ENCODE assay signal across 19 cellular contexts in the genomic region with DNA sequence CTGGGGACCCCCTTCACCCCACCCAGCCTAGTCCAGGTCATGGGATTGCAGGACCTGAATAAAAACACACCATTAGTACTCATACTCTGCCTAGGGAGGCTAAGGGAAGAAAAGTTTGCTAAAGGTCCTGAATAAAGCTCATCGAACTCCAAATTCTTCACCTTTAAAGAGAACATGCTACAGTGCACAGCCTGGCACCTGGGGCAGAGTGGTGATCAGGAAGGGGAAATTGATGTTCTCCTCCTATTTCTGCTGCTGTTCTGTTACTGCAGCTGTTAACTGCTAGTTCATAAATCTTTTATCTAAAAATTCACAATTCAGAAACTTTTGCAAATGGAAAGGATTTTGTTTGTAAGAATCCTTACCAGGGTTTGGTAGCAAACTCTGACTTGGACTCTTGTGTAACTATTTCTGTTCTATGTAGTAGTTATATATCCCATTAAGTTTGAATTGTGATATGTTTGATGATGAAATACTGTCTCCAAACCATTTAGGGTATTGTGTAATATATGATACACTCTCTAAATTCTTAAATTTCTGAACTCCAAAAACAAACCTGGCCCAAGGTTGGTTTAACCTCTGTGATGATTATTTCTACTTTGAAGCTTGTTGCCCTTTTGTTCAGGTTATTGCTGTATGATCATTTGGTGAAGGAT. TPM values are rescaled to one million over a fixed set of nuclear protein-coding genes. Genes with fewer than 3 reads are reported as not detected.
DNase-seq lines count a peak whose midpoint lies in the region; ATAC-seq and TF ChIP-seq lines count a peak whose summit lies in the region.
"Had no signal": no experiment of that assay in that cellular context is flagged by ENCODE, and none has a peak within 500 bp of the region (broad histone marks: within the 10 kb centered on the region; RNA-seq: fewer than 3 reads in every experiment).

No MANE protein-coding gene starts in this region.

- H3K4me3 ChIP-seq in Karpas-422 (ENCODE audit: low read length) (peak overlapping the region; percentile 39), RWPE2 (ENCODE audit: severe bottlenecking) (no peak overlapping the region)
- H3K4me3 ChIP-seq: lung had no signal

- peak; percentile 77 for ATAC-seq in RWPE2 (ENCODE audit: low read depth)
- ATAC-seq: activated T-cell treated with anti-CD3 and anti-CD28 coated beads, Interleukin-2, amount 50 U/mL, for 4 hours; esophagus mucosa; Panc1 had no signal

- no peaks in the 10 kb centered on the region for H3K9me3 Mint-ChIP-seq in immature natural killer cell
- no peaks in the 10 kb centered on the region for H3K9me3 Mint-ChIP-seq in T-helper 2 cell treated with Interferon-gamma antibody and Interleukin-4, amounts not matched to agents 5 μg/mL and 100 μg/mL, for 36 hours
- H3K9me3 Mint-ChIP-seq: activated T-cell treated with anti-CD3 and anti-CD28 coated beads, Interleukin-2, amount 50 U/mL, for 4 hours; nephron had no signal

- H3K9ac ChIP-seq in Karpas-422 (ENCODE audit: low read length): peak overlapping the region; percentile 64
- H3K9ac ChIP-seq: SK-N-SH had no signal

- TF ChIP-seq CTCF in RWPE2 (IDR thresholded peaks at IDR 0.05; ENCODE audit: poor library complexity, severe bottlenecking): no peak

- no peak overlapping the region for H2AFZ ChIP-seq in Karpas-422 (ENCODE audit: low read length)

- peak overlapping the region; percentile 61 to 92 (median 80) for H3K27ac Mint-ChIP-seq in immature natural killer cell
- no peak overlapping the region for H3K27ac Mint-ChIP-seq in T-helper 2 cell treated with Interferon-gamma antibody and Interleukin-4, amounts not matched to agents 5 μg/mL and 100 μg/mL, for 36 hours
- H3K27ac Mint-ChIP-seq: nephron had no signal

- H4K20me1 ChIP-seq in Karpas-422 (ENCODE audit: insufficient read depth, low read depth, low read length): no peaks in the 10 kb centered on the region

- no peaks in the 10 kb centered on the region for H3K27me3 ChIP-seq in Karpas-422 (ENCODE audit: low read length)
- no peaks in the 10 kb centered on the region for H3K27me3 ChIP-seq in RWPE2 (ENCODE audit: insufficient read depth, poor library complexity, severe bottlenecking)

- no peaks in the 10 kb centered on the region for H3K9me2 ChIP-seq in Karpas-422 (replicated peaks; ENCODE audit: insufficient read depth, low read length)
- H3K9me2 ChIP-seq: SK-N-SH had no signal

- H3K4me3 Mint-ChIP-seq in immature natural killer cell: peak overlapping the region; percentile 33 to 64 (median 64)
- H3K4me3 Mint-ChIP-seq in T-helper 2 cell treated with Interferon-gamma antibody and Interleukin-4, amounts not matched to agents 5 μg/mL and 100 μg/mL, for 36 hours: no peak overlapping the region
- H3K4me3 Mint-ChIP-seq: activated T-cell treated with anti-CD3 and anti-CD28 coated beads, Interleukin-2, amount 50 U/mL, for 4 hours; nephron had no signal

- peak overlapping the region; percentile 98 for H3K27ac ChIP-seq in Karpas-422 (ENCODE audit: low read length)
- peak overlapping the region; percentile 35 for H3K27ac ChIP-seq in RWPE2 (ENCODE audit: poor library complexity, severe bottlenecking)

- peak overlapping the region; percentile 74 for H3K4me2 ChIP-seq in Karpas-422 (ENCODE audit: low read depth, low read length, poor library complexity, severe bottlenecking)
- H3K4me2 ChIP-seq: SK-N-SH had no signal

- peaks cover 0 to 1% (median 0%) of the 10 kb centered on the region in 3 donors for H3K27me3 Mint-ChIP-seq in immature natural killer cell (ENCODE audit: low read depth in 3 of 3)
- no peaks in the 10 kb centered on the region for H3K27me3 Mint-ChIP-seq in T-helper 2 cell treated with Interferon-gamma antibody and Interleukin-4, amounts not matched to agents 5 μg/mL and 100 μg/mL, for 36 hours (ENCODE audit: low read depth)

- H3K36me3 ChIP-seq in Karpas-422 (ENCODE audit: insufficient read depth, low read length) (no peaks in the 10 kb centered on the region), RWPE2 (ENCODE audit: low read depth) (no peaks in the 10 kb centered on the region)

- peaks cover 71% of the 10 kb centered on the region for H3K79me2 ChIP-seq in Karpas-422 (ENCODE audit: low read length)

- H3K9me3 ChIP-seq in Karpas-422 (ENCODE audit: low read length) (no peaks in the 10 kb centered on the region), RWPE2 (ENCODE audit: severe bottlenecking) (no peaks in the 10 kb centered on the region)
- H3K9me3 ChIP-seq: SK-N-SH had no signal

- peak; percentile 92 to 93 for DNase-seq in AML-193 (lab: John Stamatoyannopoulos, UW)
- DNase-seq in Karpas-422: peak; percentile 67
- DNase-seq in RWPE2 (ENCODE audit: low spot score): no peak
- DNase-seq in immature natural killer cell: no peak
- DNase-seq in LoVo (ENCODE audit: low spot score): no peak
- no peak for DNase-seq in NCI-H2029 treated with DMSO at 0.1 percent for 48 hours (lab: John Stamatoyannopoulos, UW)
- DNase-seq in cerebellar cortex (ENCODE audit: low spot score): no peak
- DNase-seq in T-helper 2 cell treated with Interferon-gamma antibody and Interleukin-4, amounts not matched to agents 5 μg/mL and 100 μg/mL, for 36 hours (ENCODE audit: low spot score): no peak
- DNase-seq: activated CD4-positive, alpha-beta T cell treated with anti-CD3 and anti-CD28 coated beads, Interleukin-2, amount 50 U/mL, for 48 hours; activated T-cell treated with anti-CD3 and anti-CD28 coated beads, Interleukin-2, amount 50 U/mL, for 4 hours; head of caudate nucleus; NCI-H187; NCI-H510A; SK-N-SH; stimulated activated CD4-positive, alpha-beta T cell treated with anti-CD3 and anti-CD28 coated beads, Interleukin-15, amount 100 ng/mL, for 24 hours had no signal

- H3K4me1 ChIP-seq in Karpas-422 (ENCODE audit: low read length): peaks cover 97% of the 10 kb centered on the region
- H3K4me1 ChIP-seq in RWPE2 (ENCODE audit: insufficient read depth, poor library complexity, severe bottlenecking): peaks cover 16% of the 10 kb centered on the region

- peaks cover 95 to 96% of the 10 kb centered on the region in 2 donors for H3K4me1 Mint-ChIP-seq in immature natural killer cell
- H3K4me1 Mint-ChIP-seq in T-helper 2 cell treated with Interferon-gamma antibody and Interleukin-4, amounts not matched to agents 5 μg/mL and 100 μg/mL, for 36 hours (ENCODE audit: low read depth): peaks cover 47% of the 10 kb centered on the region
- H3K4me1 Mint-ChIP-seq: nephron had no signal

- H3K36me3 Mint-ChIP-seq in immature natural killer cell: peaks cover 0 to 13% (median 3%) of the 10 kb centered on the region in 3 donors
- peaks cover 33% of the 10 kb centered on the region for H3K36me3 Mint-ChIP-seq in T-helper 2 cell treated with Interferon-gamma antibody and Interleukin-4, amounts not matched to agents 5 μg/mL and 100 μg/mL, for 36 hours (ENCODE audit: low read depth)

RNA-seq across cellular contexts. Expression of a gene that starts 27.9 kb away (rescaled TPM):
- total RNA-seq in Karpas-422 (2014; rRNA removed; shearing (Covaris generic); ENCODE audit: low replicate concordance): 42.0 and 58.9 TPM in 2 replicates
- 10 to 100 TPM; 30.2 to 83.7 (median 59.1) TPM for polyA plus RNA-seq in immature natural killer cell

Comparison
In these comparisons a context has a peak if more than half of its experiments do, and no peak if none do; other contexts are left out.
1. DNase-seq: peak in AML-193 (2 of 2) and Karpas-422 (single experiment); none in RWPE2 (single experiment), immature natural killer cell (0 of 3), LoVo (single experiment), NCI-H2029 treated with DMSO at 0.1 percent for 48 hours (single experiment), cerebellar cortex (single experiment) and T-helper 2 cell treated with Interferon-gamma antibody and Interleukin-4, amounts not matched to agents 5 μg/mL and 100 μg/mL, for 36 hours (single experiment).